Comparison of ENCODE assay signal across 25 cellular contexts in the genomic region with DNA sequence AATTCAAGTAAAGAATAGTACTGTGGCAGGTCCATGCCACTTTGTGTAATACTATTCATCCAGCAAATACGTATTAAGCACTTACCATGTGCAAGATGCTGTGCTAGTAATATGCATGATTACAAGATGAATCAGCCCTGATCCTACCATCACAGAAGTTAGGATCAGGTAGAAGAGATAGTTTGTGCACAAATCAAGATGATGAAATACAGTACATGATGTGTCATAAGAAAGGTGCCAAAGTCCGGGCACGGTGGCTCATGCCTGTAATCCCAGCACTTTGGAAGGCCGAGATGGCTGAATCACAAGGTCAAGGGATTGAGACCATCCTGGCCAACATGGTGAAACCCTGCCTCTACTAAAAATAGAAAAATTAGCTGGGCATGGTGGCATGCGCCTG. TPM values are rescaled to one million over a fixed set of nuclear protein-coding genes. Genes with fewer than 3 reads are reported as not detected.
DNase-seq lines count a peak whose midpoint lies in the region; ATAC-seq, FAIRE-seq and TF ChIP-seq lines count a peak whose summit lies in the region.
"Had no signal": no experiment of that assay in that cellular context is flagged by ENCODE, and none has a peak within 500 bp of the region (broad histone marks: within the 10 kb centered on the region; RNA-seq: fewer than 3 reads in every experiment).

No MANE protein-coding gene starts in this region.

- H4K5ac ChIP-seq in IMR-90 (ENCODE audit: low read depth, low read length), result no peak overlapping the region

- H2AK9ac ChIP-seq in IMR-90 (replicated peaks; ENCODE audit: low read depth, low read length, poor library complexity), result no peak overlapping the region

- no peaks in the 10 kb centered on the region for H3K27me3 Mint-ChIP-seq in astrocyte (ENCODE audit: low read depth, unreplicated experiment)
- peaks cover 2% of the 10 kb centered on the region for H3K27me3 Mint-ChIP-seq in GM23338 (ENCODE audit: insufficient read depth, low read depth, poor library complexity)
- H3K27me3 Mint-ChIP-seq: activated T-helper 17 cell treated with anti-CD3 and anti-CD28 coated beads, Interleukin-2, amount 50 U/mL, for 72 hours; CD8-positive, alpha-beta memory T cell; dendritic cell treated with granulocyte-macrophage colony-stimulating factor and Interleukin-4, amounts not matched to agents 40 ng/mL and 50 ng/mL, for 4 days had no signal

- no peak overlapping the region for H4K8ac ChIP-seq in IMR-90 (ENCODE audit: low read depth in 2 of 2, low read length in 2 of 2)

- CTCF ChIA-PET in IMR-90 (lab: Yijun Ruan, JAX), result no interaction called here

- no peak for TF ChIP-seq POLR2A in IMR-90 (IDR thresholded peaks at IDR 0.05; ENCODE audit: low read depth, low read length)

- intact Hi-C loops in IMR-90 (cut with micrococcal nuclease), result no loop called here

- H2BK120ac ChIP-seq in IMR-90 (ENCODE audit: low read depth, low read length), result no peak overlapping the region

- H3K4me3 ChIP-seq in IMR-90 (ENCODE audit: insufficient read depth, low read depth, low read length) (no peak overlapping the region), astrocyte (ENCODE audit: insufficient read depth, low read depth, low read length) (no peak overlapping the region), osteoblast (ENCODE audit: insufficient read depth, low read length) (no peak overlapping the region), GM23338 (no peak overlapping the region)
- H3K4me3 ChIP-seq: SK-N-MC, uterus had no signal

- no peak for FAIRE-seq in astrocyte (lab: Jason Lieb, UNC)
- FAIRE-seq: endothelial cell of umbilical vein, GM18507 had no signal

- no peak for ATAC-seq in IMR-90 (ENCODE audit: low read depth)
- ATAC-seq in GM23338, result no peak
- ATAC-seq in HG02623 (IDR thresholded peaks at IDR 0.05; ENCODE audit: unreplicated experiment), result no peak
- ATAC-seq in left lobe of liver, result no peak
- ATAC-seq: activated T-helper 17 cell treated with anti-CD3 and anti-CD28 coated beads, Interleukin-2, amount 50 U/mL, for 72 hours; left colon had no signal

- no peaks in the 10 kb centered on the region for H3K27me3 ChIP-seq in IMR-90 (ENCODE audit: control insufficient read depth, insufficient read depth, low read length)
- H3K27me3 ChIP-seq in astrocyte (ENCODE audit: insufficient read depth, low read length), result no peaks in the 10 kb centered on the region
- H3K27me3 ChIP-seq in osteoblast (ENCODE audit: insufficient read depth, low read length), result no peaks in the 10 kb centered on the region
- no peaks in the 10 kb centered on the region for H3K27me3 ChIP-seq in GM23338 (ENCODE audit: insufficient read depth)
- H3K27me3 ChIP-seq: uterus had no signal

- H2AFZ ChIP-seq in IMR-90 (replicated peaks; ENCODE audit: low read length, poor library complexity) (no peak overlapping the region), astrocyte (ENCODE audit: low read depth, low read length) (no peak overlapping the region), osteoblast (ENCODE audit: low read length) (no peak overlapping the region), GM23338 (no peak overlapping the region)

- in situ Hi-C loops in IMR-90 (cut with MboI; ENCODE audit: low sequenced_read_pairs), result no loop called here

- H3K9me3 Mint-ChIP-seq in astrocyte (ENCODE audit: unreplicated experiment) (no peaks in the 10 kb centered on the region), GM23338 (no peaks in the 10 kb centered on the region)
- H3K9me3 Mint-ChIP-seq: activated T-helper 17 cell treated with anti-CD3 and anti-CD28 coated beads, Interleukin-2, amount 50 U/mL, for 72 hours; CD8-positive, alpha-beta memory T cell; dendritic cell treated with granulocyte-macrophage colony-stimulating factor and Interleukin-4, amounts not matched to agents 40 ng/mL and 50 ng/mL, for 4 days; nephron progenitor cell had no signal

- POLR2A ChIA-PET in IMR-90 (lab: Charles Lee; ENCODE audit: unreplicated experiment), result no interaction called here

- H3K9me2 ChIP-seq in GM23338 (ENCODE audit: insufficient read depth), result no peaks in the 10 kb centered on the region

- H3K4me1 Mint-ChIP-seq in astrocyte (ENCODE audit: low read depth, unreplicated experiment) (peaks cover 5% of the 10 kb centered on the region), GM23338 (no peaks in the 10 kb centered on the region)
- H3K4me1 Mint-ChIP-seq: nephron progenitor cell had no signal

- peaks cover 4% of the 10 kb centered on the region for H3K9me1 ChIP-seq in IMR-90 (ENCODE audit: insufficient read depth, low read length)

- H3K36me3 ChIP-seq in IMR-90 (ENCODE audit: control insufficient read depth, insufficient read depth, low read length), result peaks cover 48% of the 10 kb centered on the region
- H3K36me3 ChIP-seq in astrocyte (ENCODE audit: insufficient read depth, low read length), result peaks cover 30% of the 10 kb centered on the region
- peaks cover 75% of the 10 kb centered on the region for H3K36me3 ChIP-seq in osteoblast (ENCODE audit: insufficient read depth, low read length)
- H3K36me3 ChIP-seq in GM23338 (ENCODE audit: insufficient read depth), result peaks cover 18% of the 10 kb centered on the region
- H3K36me3 ChIP-seq: uterus had no signal

- no peak overlapping the region for H3K9ac ChIP-seq in IMR-90 (ENCODE audit: low read depth, low read length)
- no peak overlapping the region for H3K9ac ChIP-seq in astrocyte (ENCODE audit: low read length)

- H3K23ac ChIP-seq in IMR-90 (ENCODE audit: low read depth, low read length), result no peak overlapping the region

- WGBS in IMR-90 (ENCODE audit: extremely low coverage in 2 of 2, insufficient read length in 1 of 2), 2 experiments, result 80% methylated on average over 1 of the region's 5 CpGs; no CpG with 5 or more reads in 1 of the 2 experiments

- H3K36me3 Mint-ChIP-seq in astrocyte (ENCODE audit: low read depth, unreplicated experiment), result peaks cover 20% of the 10 kb centered on the region
- peaks cover 56% of the 10 kb centered on the region for H3K36me3 Mint-ChIP-seq in GM23338 (ENCODE audit: low read depth)

- no peak overlapping the region for H3K4ac ChIP-seq in IMR-90 (ENCODE audit: low read depth, low read length)

- H2AK5ac ChIP-seq in IMR-90 (ENCODE audit: low read depth, low read length), result no peak overlapping the region

- no TSS peak for BruUV-seq in IMR-90 (replicated peaks; lab: Mats Ljungman, UMichigan)

- DNase-seq in AG20443 (ENCODE audit: low spot score) (peak; percentile 22), IMR-90 (peak; percentile 59), astrocyte (ENCODE audit: low read depth) (peak; percentile 27), osteoblast (ENCODE audit: insufficient read length, low spot score, missing footprints) (peak; percentile 88), GM23338 (ENCODE audit: low spot score) (no peak), left lobe of liver (ENCODE audit: low spot score) (no peak)
- no peak for DNase-seq in stimulated activated naive CD4-positive, alpha-beta T cell treated with Interleukin-2 at 50 U/mL for 16 hours (lab: John Stamatoyannopoulos, UW)
- DNase-seq: activated CD4-positive, alpha-beta T cell treated with anti-CD3 and anti-CD28 coated beads for 1 hour; CD8-positive, alpha-beta memory T cell; DMS79 treated with DMSO at 0.1 percent for 48 hours; GOT3; left colon; midbrain; MM.1S; nephron progenitor cell; posterior cingulate gyrus; substantia nigra; T1000; uterus had no signal

- H3K4me3 Mint-ChIP-seq in astrocyte (ENCODE audit: unreplicated experiment) (no peak overlapping the region), GM23338 (no peak overlapping the region)
- H3K4me3 Mint-ChIP-seq: activated T-helper 17 cell treated with anti-CD3 and anti-CD28 coated beads, Interleukin-2, amount 50 U/mL, for 72 hours; CD8-positive, alpha-beta memory T cell; dendritic cell treated with granulocyte-macrophage colony-stimulating factor and Interleukin-4, amounts not matched to agents 40 ng/mL and 50 ng/mL, for 4 days; nephron progenitor cell had no signal

- no peak overlapping the region for H2BK15ac ChIP-seq in IMR-90 (ENCODE audit: low read depth, low read length)

- no peak overlapping the region for H3K27ac ChIP-seq in IMR-90 (ENCODE audit: insufficient read depth, low read length)
- no peak overlapping the region for H3K27ac ChIP-seq in astrocyte (ENCODE audit: low read depth, low read length)
- peak overlapping the region; percentile 53 for H3K27ac ChIP-seq in osteoblast (ENCODE audit: low read depth, low read length)
- H3K27ac ChIP-seq in GM23338 (ENCODE audit: low read depth), result no peak overlapping the region
- H3K27ac ChIP-seq: SK-N-MC, uterus had no signal

- TF ChIP-seq CTCF in IMR-90 (conservative IDR thresholded peaks at IDR 0.05; ENCODE audit: low read depth, low read length) (no peak), astrocyte (IDR thresholded peaks at IDR 0.05; ENCODE audit: insufficient read depth, low read depth, low read length) (no peak), osteoblast (IDR thresholded peaks at IDR 0.05; ENCODE audit: extremely low read depth, low read depth, low read length) (no peak), GM23338 (conservative IDR thresholded peaks at IDR 0.05; ENCODE audit: low read depth in 2 of 2) (no peak)

- H3K4me1 ChIP-seq in IMR-90 (ENCODE audit: control insufficient read depth, insufficient read depth, low read length) (no peaks in the 10 kb centered on the region; the same call in 1 of the 2 replicates), astrocyte (ENCODE audit: insufficient read depth, low read length) (no peaks in the 10 kb centered on the region), osteoblast (ENCODE audit: insufficient read depth, low read length) (peaks cover 10% of the 10 kb centered on the region), GM23338 (ENCODE audit: insufficient read depth) (no peaks in the 10 kb centered on the region)
- H3K4me1 ChIP-seq: uterus had no signal

- peaks cover 0 to 4% of the 10 kb centered on the region in 2 experiments; a peak in 2 of 4 replicates for H3K79me1 ChIP-seq in IMR-90 (ENCODE audit: low read depth in 1 of 2, low read length in 2 of 2)

- H3K79me2 ChIP-seq in astrocyte (ENCODE audit: insufficient read depth, low read length), result no peaks in the 10 kb centered on the region
- H3K79me2 ChIP-seq in osteoblast (ENCODE audit: insufficient read depth, low read length), result no peaks in the 10 kb centered on the region
- H3K79me2 ChIP-seq in GM23338 (replicated peaks; ENCODE audit: insufficient read depth), result no peaks in the 10 kb centered on the region

- no peak overlapping the region for H3K56ac ChIP-seq in IMR-90 (ENCODE audit: extremely low read depth, insufficient read depth, low read length)

- dilution Hi-C loops in IMR-90 (cut with HindIII; ENCODE audit: low sequenced_read_pairs, unreplicated experiment), result no loop called here

- no peaks in the 10 kb centered on the region for H4K20me1 ChIP-seq in IMR-90 (ENCODE audit: insufficient read depth, low read length)
- H4K20me1 ChIP-seq in astrocyte (ENCODE audit: insufficient read depth, low read length), result no peaks in the 10 kb centered on the region
- peaks cover 3% of the 10 kb centered on the region for H4K20me1 ChIP-seq in osteoblast (ENCODE audit: insufficient read depth, low read length)
- H4K20me1 ChIP-seq in GM23338 (replicated peaks; ENCODE audit: insufficient read depth), result no peaks in the 10 kb centered on the region; the same call in 1 of the 2 replicates

- TF ChIP-seq RAD21 in IMR-90 (IDR thresholded peaks at IDR 0.05; ENCODE audit: low read length), result no peak

- H2BK20ac ChIP-seq in IMR-90 (ENCODE audit: low read depth, low read length), result no peak overlapping the region

- no peak overlapping the region for H4K91ac ChIP-seq in IMR-90 (ENCODE audit: insufficient read depth, low read depth, low read length)

- H2BK5ac ChIP-seq in IMR-90 (ENCODE audit: low read depth, low read length, poor library complexity, severe bottlenecking), result no peak overlapping the region

- no peak overlapping the region for H3K27ac Mint-ChIP-seq in astrocyte (ENCODE audit: unreplicated experiment)
- no peak overlapping the region for H3K27ac Mint-ChIP-seq in GM23338
- H3K27ac Mint-ChIP-seq: activated T-helper 17 cell treated with anti-CD3 and anti-CD28 coated beads, Interleukin-2, amount 50 U/mL, for 72 hours; dendritic cell treated with granulocyte-macrophage colony-stimulating factor and Interleukin-4, amounts not matched to agents 40 ng/mL and 50 ng/mL, for 4 days; nephron progenitor cell had no signal

- H3K9me3 ChIP-seq in IMR-90 (ENCODE audit: control insufficient read depth, insufficient read depth, low read length) (no peaks in the 10 kb centered on the region), astrocyte (ENCODE audit: insufficient read depth, low read depth, low read length) (no peaks in the 10 kb centered on the region), osteoblast (ENCODE audit: low read depth, low read length) (no peaks in the 10 kb centered on the region)
- H3K9me3 ChIP-seq: uterus had no signal

- H3K4me2 ChIP-seq in IMR-90 (ENCODE audit: low read depth, low read length) (no peak overlapping the region), astrocyte (ENCODE audit: low read length) (no peak overlapping the region), osteoblast (ENCODE audit: insufficient read depth, low read length) (no peak overlapping the region), GM23338 (no peak overlapping the region)

- peaks cover 13% of the 10 kb centered on the region; the same call in 1 of the 2 replicates for H3F3A ChIP-seq in GM23338 (replicated peaks; ENCODE audit: low read depth)

- no peak overlapping the region for H3K14ac ChIP-seq in IMR-90 (replicated peaks; ENCODE audit: low read depth, low read length)

- H3K18ac ChIP-seq in IMR-90 (ENCODE audit: low read depth, low read length), result no peak overlapping the region

RNA-seq across cellular contexts. Expression of a gene that starts 10.9 kb away (rescaled TPM):
- total RNA-seq in IMR-90 (2012; rRNA removed) (85.0 and 96.1 TPM in 2 replicates), astrocyte (41.7 and 42.6 TPM in 2 replicates), osteoblast (51.3 and 61.5 TPM in 2 replicates), left lobe of liver (31.2 TPM)
- polyA plus RNA-seq in IMR-90 (2012; rRNA removed) (47.5 and 49.7 TPM in 2 replicates), GM23338 (2016; fragmentation: Nextera tagmentation; extraction: Ambion mirVana) (23.9 and 28.8 TPM in 2 replicates)
- 71.3 and 112 TPM in 2 replicates for polyA plus RNA-seq in IMR-90 (2012; cell fraction: cytosol; rRNA removed)
- 77.5 and 117 TPM in 2 replicates for polyA plus RNA-seq in IMR-90 (2012; cell fraction: nucleus; rRNA removed; ENCODE audit: low replicate concordance)
- total RNA-seq in GM23338 (2014; rRNA removed; shearing (Covaris generic)), result 38.1 and 46.9 TPM in 2 replicates

RNA-seq across cellular contexts. Expression of a gene that starts 11.2 kb away (rescaled TPM):
- total RNA-seq in IMR-90 (2012; rRNA removed) (97.9 and 112 TPM in 2 replicates), astrocyte (174 and 179 TPM in 2 replicates), osteoblast (123 and 142 TPM in 2 replicates), left lobe of liver (92.3 TPM)
- polyA plus RNA-seq in IMR-90 (2012; rRNA removed) (123 and 134 TPM in 2 replicates), GM23338 (2016; fragmentation: Nextera tagmentation; extraction: Ambion mirVana) (202 and 203 TPM in 2 replicates)
- 57.4 and 93.9 TPM in 2 replicates for polyA plus RNA-seq in IMR-90 (2012; cell fraction: cytosol; rRNA removed)
- polyA plus RNA-seq in IMR-90 (2012; cell fraction: nucleus; rRNA removed; ENCODE audit: low replicate concordance), result 86.5 and 136 TPM in 2 replicates
- total RNA-seq in GM23338 (2014; rRNA removed; shearing (Covaris generic)), result 289 and 316 TPM in 2 replicates

RNA-seq across cellular contexts. Expression of a gene that starts 58.1 kb away (rescaled TPM):
- total RNA-seq in IMR-90 (2012; rRNA removed), result 5.3 and 6.1 TPM in 2 replicates
- 7.2 and 8.3 TPM in 2 replicates for polyA plus RNA-seq in IMR-90 (2012; rRNA removed)
- polyA plus RNA-seq in IMR-90 (2012; cell fraction: cytosol; rRNA removed), result 2.9 and 5.1 TPM in 2 replicates
- 37.1 and 78.4 TPM in 2 replicates for polyA plus RNA-seq in IMR-90 (2012; cell fraction: nucleus; rRNA removed; ENCODE audit: low replicate concordance)
- total RNA-seq in astrocyte, result 9.7 and 12.0 TPM in 2 replicates
- total RNA-seq in osteoblast, result 10.3 and 11.9 TPM in 2 replicates
- 4.0 and 8.0 TPM in 2 replicates for total RNA-seq in GM23338 (2014; rRNA removed; shearing (Covaris generic))
- 1.5 and 2.3 TPM in 2 replicates for polyA plus RNA-seq in GM23338 (2016; fragmentation: Nextera tagmentation; extraction: Ambion mirVana)
- total RNA-seq in left lobe of liver, result 20.1 TPM

Comparison
In these comparisons a context has a peak if more than half of its experiments do, and no peak if none do; other contexts are left out.
1. DNase-seq: peak in AG20443 (single experiment), IMR-90 (single experiment), astrocyte (single experiment) and osteoblast (single experiment); none in GM23338 (single experiment), stimulated activated naive CD4-positive, alpha-beta T cell treated with Interleukin-2 at 50 U/mL for 16 hours (single experiment) and left lobe of liver (single experiment).